Comparison of ENCODE assay signal across 1 cellular context in the genomic region with DNA sequence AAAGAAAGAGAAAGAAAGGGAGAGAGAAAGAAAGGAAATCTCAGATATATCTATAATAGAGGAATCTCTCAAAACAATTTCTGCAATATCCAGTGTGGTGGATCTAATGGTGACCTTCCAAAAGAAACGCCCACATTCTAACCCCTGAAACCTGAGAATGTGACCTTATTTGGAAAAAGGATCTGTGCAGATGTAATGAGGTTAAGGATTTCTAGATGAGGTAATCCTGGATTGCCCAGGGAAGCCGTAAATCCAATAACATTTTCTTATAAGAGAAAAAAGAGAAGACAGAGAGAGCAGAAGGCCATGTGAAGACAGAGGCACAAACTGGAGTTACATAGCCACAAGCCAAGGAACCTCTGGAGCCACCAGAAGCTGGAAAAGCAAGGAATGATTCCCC.
TF ChIP-seq lines count a peak whose summit lies in the region.

No MANE protein-coding gene starts in this region.

TF ChIP-seq in WTC11, 78 proteins besides CTCF, POLR2A, EP300 and RAD21 (continued from another document):
- TF ChIP-seq HMGXB4 (CRISPR knock-in tag; IDR thresholded peaks at IDR 0.05) (no peak), NR2C2 (CRISPR knock-in tag; IDR thresholded peaks at IDR 0.05) (no peak), GTF2I (CRISPR knock-in tag; conservative IDR thresholded peaks at IDR 0.05) (no peak), KAT7 (CRISPR knock-in tag; IDR thresholded peaks at IDR 0.05; ENCODE audit: borderline replicate concordance) (no peak), NR1H2 (CRISPR knock-in tag; IDR thresholded peaks at IDR 0.05) (no peak), USF2 (CRISPR knock-in tag; IDR thresholded peaks at IDR 0.05) (no peak), GABPB1 (CRISPR knock-in tag; IDR thresholded peaks at IDR 0.05) (no peak)
- TF ChIP-seq, protein P1, sequence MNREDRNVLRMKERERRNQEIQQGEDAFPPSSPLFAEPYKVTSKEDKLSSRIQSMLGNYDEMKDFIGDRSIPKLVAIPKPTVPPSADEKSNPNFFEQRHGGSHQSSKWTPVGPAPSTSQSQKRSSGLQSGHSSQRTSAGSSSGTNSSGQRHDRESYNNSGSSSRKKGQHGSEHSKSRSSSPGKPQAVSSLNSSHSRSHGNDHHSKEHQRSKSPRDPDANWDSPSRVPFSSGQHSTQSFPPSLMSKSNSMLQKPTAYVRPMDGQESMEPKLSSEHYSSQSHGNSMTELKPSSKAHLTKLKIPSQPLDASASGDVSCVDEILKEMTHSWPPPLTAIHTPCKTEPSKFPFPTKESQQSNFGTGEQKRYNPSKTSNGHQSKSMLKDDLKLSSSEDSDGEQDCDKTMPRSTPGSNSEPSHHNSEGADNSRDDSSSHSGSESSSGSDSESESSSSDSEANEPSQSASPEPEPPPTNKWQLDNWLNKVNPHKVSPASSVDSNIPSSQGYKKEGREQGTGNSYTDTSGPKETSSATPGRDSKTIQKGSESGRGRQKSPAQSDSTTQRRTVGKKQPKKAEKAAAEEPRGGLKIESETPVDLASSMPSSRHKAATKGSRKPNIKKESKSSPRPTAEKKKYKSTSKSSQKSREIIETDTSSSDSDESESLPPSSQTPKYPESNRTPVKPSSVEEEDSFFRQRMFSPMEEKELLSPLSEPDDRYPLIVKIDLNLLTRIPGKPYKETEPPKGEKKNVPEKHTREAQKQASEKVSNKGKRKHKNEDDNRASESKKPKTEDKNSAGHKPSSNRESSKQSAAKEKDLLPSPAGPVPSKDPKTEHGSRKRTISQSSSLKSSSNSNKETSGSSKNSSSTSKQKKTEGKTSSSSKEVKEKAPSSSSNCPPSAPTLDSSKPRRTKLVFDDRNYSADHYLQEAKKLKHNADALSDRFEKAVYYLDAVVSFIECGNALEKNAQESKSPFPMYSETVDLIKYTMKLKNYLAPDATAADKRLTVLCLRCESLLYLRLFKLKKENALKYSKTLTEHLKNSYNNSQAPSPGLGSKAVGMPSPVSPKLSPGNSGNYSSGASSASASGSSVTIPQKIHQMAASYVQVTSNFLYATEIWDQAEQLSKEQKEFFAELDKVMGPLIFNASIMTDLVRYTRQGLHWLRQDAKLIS (CRISPR knock-in tag; IDR thresholded peaks at IDR 0.05; ENCODE audit: borderline replicate concordance): no peak
- TF ChIP-seq, protein P2, sequence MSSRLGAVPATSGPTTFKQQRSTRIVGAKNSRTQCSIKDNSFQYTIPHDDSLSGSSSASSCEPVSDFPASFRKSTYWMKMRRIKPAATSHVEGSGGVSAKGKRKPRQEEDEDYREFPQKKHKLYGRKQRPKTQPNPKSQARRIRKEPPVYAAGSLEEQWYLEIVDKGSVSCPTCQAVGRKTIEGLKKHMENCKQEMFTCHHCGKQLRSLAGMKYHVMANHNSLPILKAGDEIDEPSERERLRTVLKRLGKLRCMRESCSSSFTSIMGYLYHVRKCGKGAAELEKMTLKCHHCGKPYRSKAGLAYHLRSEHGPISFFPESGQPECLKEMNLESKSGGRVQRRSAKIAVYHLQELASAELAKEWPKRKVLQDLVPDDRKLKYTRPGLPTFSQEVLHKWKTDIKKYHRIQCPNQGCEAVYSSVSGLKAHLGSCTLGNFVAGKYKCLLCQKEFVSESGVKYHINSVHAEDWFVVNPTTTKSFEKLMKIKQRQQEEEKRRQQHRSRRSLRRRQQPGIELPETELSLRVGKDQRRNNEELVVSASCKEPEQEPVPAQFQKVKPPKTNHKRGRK (CRISPR knock-in tag; IDR thresholded peaks at IDR 0.05; ENCODE audit: borderline replicate concordance): no peak
TF ChIP-seq in WTC11: peak in this region for 0.
